In genomic region chr15:63365004-63365555, GRCh38 we compare ENCODE assay signal across 20 cellular contexts. TPM values are rescaled to one million over a fixed set of nuclear protein-coding genes. Genes with fewer than 3 reads are reported as not detected.
A peak's percentile ranks its signal among the peaks of the same experiment; 100 is the strongest.
DNase-seq lines count a peak whose midpoint lies in the region; FAIRE-seq and TF ChIP-seq lines count a peak whose summit lies in the region.
"Had no signal": no experiment of that assay in that cellular context is flagged by ENCODE, and none has a peak within 500 bp of the region (broad histone marks: within the 10 kb centered on the region; RNA-seq: fewer than 3 reads in every experiment).

No MANE protein-coding gene starts in this region.

- no peak overlapping the region for H3K18ac ChIP-seq in H1 (ENCODE audit: extremely low read depth, low read length)

- no peak overlapping the region for H2AK5ac ChIP-seq in H1 (ENCODE audit: low read depth, low read length)

- H3K4me1 ChIP-seq in H1 (replicated peaks in 1 of 4; ENCODE audit: control insufficient read depth in 3 of 4, insufficient read depth in 4 of 4, low read length in 3 of 4) (peaks cover 0 to 8% (median 3%) of the 10 kb centered on the region in 4 experiments; a peak in 4 of 7 replicates), adrenal gland (replicated peaks in 1 of 2) (no peaks in the 10 kb centered on the region)

- 91% methylated on average over 6 of the region's 6 CpGs; no CpG with 5 or more reads in 1 of the 2 experiments for WGBS in H1 (ENCODE audit: extremely low coverage in 1 of 2, insufficient coverage in 1 of 2, insufficient read length in 1 of 2, insufficient replicate concordance in 2 of 2, low coverage in 1 of 2, low lambda C conversion rate in 2 of 2, missing lambda C conversion rate in 1 of 2), 2 experiments
- WGBS in adrenal gland, 4 donors, result 72 to 75% (median 73%) methylated on average over 6 of the region's 6 CpGs

- H3K23ac ChIP-seq in H1 (ENCODE audit: insufficient read length), result no peak overlapping the region

- H3K79me1 ChIP-seq in H1 (ENCODE audit: low read depth, low read length), result no peaks in the 10 kb centered on the region

- POLR2A ChIA-PET in H1 (lab: Charles Lee; ENCODE audit: partially characterized antibody), result no interaction called here

- no peak overlapping the region for H3K4me2 ChIP-seq in H1 (ENCODE audit: insufficient read depth in 1 of 2, low read depth in 2 of 2, low read length in 2 of 2)

- no peak overlapping the region for H4K91ac ChIP-seq in H1 (replicated peaks; ENCODE audit: insufficient read length, low read length)

- no peak for FAIRE-seq in H1 (lab: Jason Lieb, UNC)
- FAIRE-seq: K562 had no signal

- no peak overlapping the region for H3K4me3 Mint-ChIP-seq in HFFc6
- peak overlapping the region; percentile 1 for H3K4me3 Mint-ChIP-seq in nephron progenitor cell
- H3K4me3 Mint-ChIP-seq: H9 had no signal

- H3K9ac ChIP-seq in H1 (replicated peaks in 1 of 4; ENCODE audit: extremely low read depth in 1 of 4, low read depth in 3 of 4, low read length in 3 of 4), result no peak overlapping the region

- no peak overlapping the region; the same call in 1 of the 2 replicates for H2BK20ac ChIP-seq in H1 (ENCODE audit: low read length)

- no peak overlapping the region for H2BK15ac ChIP-seq in H1 (ENCODE audit: low read length)

- TF ChIP-seq EP300 in H1 (IDR thresholded peaks at IDR 0.05; ENCODE audit: borderline replicate concordance in 1 of 2, low read depth in 2 of 2, low read length in 2 of 2), result no peak

- H3K14ac ChIP-seq in H1 (ENCODE audit: insufficient read length), result no peak overlapping the region

- H3K23me2 ChIP-seq in H1 (ENCODE audit: low read depth, low read length), result no peaks in the 10 kb centered on the region

- H3K4me1 Mint-ChIP-seq in HFFc6 (ENCODE audit: low read depth) (peaks cover 38% of the 10 kb centered on the region), nephron progenitor cell (peaks cover 49% of the 10 kb centered on the region)

- peak overlapping the region; percentile 11; the same call in 1 of the 2 replicates for H3K27ac Mint-ChIP-seq in HFFc6
- peak overlapping the region; percentile 80 for H3K27ac Mint-ChIP-seq in nephron progenitor cell

- CTCF ChIA-PET in H1 (lab: Charles Lee; ENCODE audit: partially characterized antibody), result interaction anchor here (0.5 kb wide), 1 partner anchor 211 kb away, joined by 3 read pairs; no protein-coding TSS in a partner anchor

- DNase-seq in HFFc6 (no peak), H1 (ENCODE audit: low read depth in 1 of 2, low spot score in 2 of 2) (no peak), nephron progenitor cell (no peak), HuH-7 (ENCODE audit: low spot score) (no peak), adrenal gland (no peak), NCI-H510A treated with DMSO at 0.1 percent for 48 hours (lab: John Stamatoyannopoulos, UW) (no peak)
- no peak for DNase-seq in activated CD8-positive, alpha-beta memory T cell treated with anti-CD3 and anti-CD28 coated beads, Interleukin-2, amount 50 U/mL, for 4 hours
- DNase-seq: ACHN, AML-193, GF-D8, H9, NCI-H1092 treated with DMSO at 0.1 percent for 48 hours, NCI-H146, NCI-H2029 treated with DMSO at 0.1 percent for 48 hours, NCI-H446 treated with DMSO at 0.1 percent for 48 hours, NCI-H82, SIG-M5 had no signal

- H2BK12ac ChIP-seq in H1 (ENCODE audit: low read depth, low read length), result peak overlapping the region; percentile 84; the same call in 1 of the 2 replicates

- intact Hi-C loops in adrenal gland (cut with DNase I), result no loop called here

- H4K5ac ChIP-seq in H1 (ENCODE audit: insufficient read length, low read depth, low read length), result no peak overlapping the region

- H4K8ac ChIP-seq in H1 (ENCODE audit: extremely low read depth, insufficient read depth, low read length), result no peak overlapping the region

- H3K4ac ChIP-seq in H1 (replicated peaks; ENCODE audit: insufficient read length, low read depth, low read length), result no peak overlapping the region

- no peak overlapping the region for H3K56ac ChIP-seq in H1 (replicated peaks; ENCODE audit: insufficient read length, low read depth, low read length)

- TF ChIP-seq RAD21 in H1 (IDR thresholded peaks at IDR 0.05 in 1 of 2, conservative IDR thresholded peaks at IDR 0.05 in 1 of 2; ENCODE audit: low read depth in 2 of 2, low read length in 2 of 2), result no peak

- H3K27ac ChIP-seq in C4-2B (peak overlapping the region; percentile 4), H1 (ENCODE audit: low read depth, low read length) (no peak overlapping the region), adrenal gland (no peak overlapping the region)

- no peaks in the 10 kb centered on the region for H3K36me3 ChIP-seq in H1 (ENCODE audit: control insufficient read depth in 2 of 4, insufficient read depth in 4 of 4, low read length in 3 of 4)
- H3K36me3 ChIP-seq in adrenal gland (replicated peaks in 1 of 2), result no peaks in the 10 kb centered on the region

- no peaks in the 10 kb centered on the region for H3K27me3 ChIP-seq in H1 (replicated peaks in 1 of 4; ENCODE audit: control insufficient read depth in 3 of 4, extremely low read depth in 1 of 4, insufficient read depth in 3 of 4, low read length in 3 of 4)
- no peaks in the 10 kb centered on the region for H3K27me3 ChIP-seq in adrenal gland

- TF ChIP-seq POLR2A in H1 (IDR thresholded peaks at IDR 0.05; ENCODE audit: control extremely low read depth in 1 of 2, low read depth in 2 of 2, low read length in 2 of 2), result no peak
- no peak for TF ChIP-seq POLR2A in adrenal gland (IDR thresholded peaks at IDR 0.05)

- H2BK120ac ChIP-seq in H1 (replicated peaks; ENCODE audit: low read depth, low read length), result no peak overlapping the region

- H3K36me3 Mint-ChIP-seq in HFFc6 (ENCODE audit: low read depth) (0 out of 2 replicates have a peak, but pooled peaks cover 3% of the 10 kb centered on the region), nephron progenitor cell (ENCODE audit: low read depth) (peaks cover 5% of the 10 kb centered on the region)
- H3K36me3 Mint-ChIP-seq: CD14-positive monocyte had no signal

- H2BK5ac ChIP-seq in H1 (ENCODE audit: low read depth, low read length), result no peak overlapping the region

- H3K27me3 Mint-ChIP-seq in HFFc6 (ENCODE audit: insufficient read depth) (peaks cover 13% of the 10 kb centered on the region), nephron progenitor cell (ENCODE audit: low read depth, poor library complexity) (peaks cover 11% of the 10 kb centered on the region)

- no peak overlapping the region for H2AFZ ChIP-seq in H1 (ENCODE audit: low read length)

- H3K9me3 Mint-ChIP-seq in HFFc6 (no peaks in the 10 kb centered on the region), nephron progenitor cell (peaks cover 5% of the 10 kb centered on the region)
- H3K9me3 Mint-ChIP-seq: H9 had no signal

- no peaks in the 10 kb centered on the region for H3K79me2 ChIP-seq in H1 (ENCODE audit: control insufficient read depth in 1 of 2, insufficient read depth in 2 of 2, low read length in 2 of 2)

- H4K20me1 ChIP-seq in H1 (replicated peaks in 1 of 2; ENCODE audit: control insufficient read depth in 1 of 2, insufficient read depth in 2 of 2, low read length in 2 of 2), result no peaks in the 10 kb centered on the region

- H3K9me3 ChIP-seq in H1 (ENCODE audit: insufficient read depth in 2 of 2, low read depth in 1 of 2, low read length in 1 of 2) (no peaks in the 10 kb centered on the region), adrenal gland (replicated peaks in 1 of 3) (no peaks in the 10 kb centered on the region)

- H3K4me3 ChIP-seq in H1 (ENCODE audit: extremely low read depth in 1 of 4, insufficient read depth in 2 of 4, low read depth in 3 of 4, low read length in 4 of 4) (no peak overlapping the region), adrenal gland (no peak overlapping the region)
- H3K4me3 ChIP-seq: K562 had no signal

- TF ChIP-seq CTCF in C4-2B (conservative IDR thresholded peaks at IDR 0.05) (no peak), HFFc6 (IDR thresholded peaks at IDR 0.05) (no peak), H1 (IDR thresholded peaks at IDR 0.05; ENCODE audit: control extremely low read depth in 1 of 3, insufficient read depth in 1 of 3, low read depth in 1 of 3, low read length in 3 of 3) (no peak), nephron progenitor cell (IDR thresholded peaks at IDR 0.05) (no peak), adrenal gland (IDR thresholded peaks at IDR 0.05) (no peak)

TF ChIP-seq in H1, 55 proteins besides CTCF, POLR2A, EP300 and RAD21 (continues in another document):
- no peak for TF ChIP-seq FOSL1 (IDR thresholded peaks at IDR 0.05; ENCODE audit: insufficient read depth, low read depth, low read length)
- TF ChIP-seq RNF2 (IDR thresholded peaks at IDR 0.05; ENCODE audit: borderline replicate concordance, low read depth, low read length, missing control alignments, poor library complexity, severe bottlenecking), result no peak
- TF ChIP-seq, protein P1, sequence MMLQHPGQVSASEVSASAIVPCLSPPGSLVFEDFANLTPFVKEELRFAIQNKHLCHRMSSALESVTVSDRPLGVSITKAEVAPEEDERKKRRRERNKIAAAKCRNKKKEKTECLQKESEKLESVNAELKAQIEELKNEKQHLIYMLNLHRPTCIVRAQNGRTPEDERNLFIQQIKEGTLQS (IDR thresholded peaks at IDR 0.05; ENCODE audit: insufficient read depth, low read depth, low read length), result no peak
- TF ChIP-seq BRCA1 (IDR thresholded peaks at IDR 0.05; ENCODE audit: low read depth, low read length), result no peak
- TF ChIP-seq SUZ12 (IDR thresholded peaks at IDR 0.05; ENCODE audit: low read length), result no peak
- no peak for TF ChIP-seq JUN (IDR thresholded peaks at IDR 0.05; ENCODE audit: low read depth, low read length)
- no peak for TF ChIP-seq SP2 (IDR thresholded peaks at IDR 0.05; ENCODE audit: low read length)
- no peak for TF ChIP-seq HDAC6 (IDR thresholded peaks at IDR 0.05; ENCODE audit: low read depth, low read length)

RNA-seq across cellular contexts. Expression of gene CA12, which starts 16.6 kb away (rescaled TPM):
- 10 to 100 TPM in 4 of 6 experiments, 1 to 10 TPM in 2; 8.3 to 18.2 (median 15.8) TPM for total RNA-seq in HFFc6 (2021; fragmentation: NEBNext Ultra II Directional; extraction: Animal tissue kit (Norgen Biotek cat#: 25700))
- 4.9 and 5.8 TPM in 2 replicates for total RNA-seq in H1 (2021; fragmentation: NEBNext Ultra II Directional; extraction: Animal tissue kit (Norgen Biotek cat#: 25700))
- polyA plus RNA-seq in H1 (2011; rRNA removed), result 4.7 and 4.9 TPM in 2 replicates
- 4.5 TPM for polyA plus RNA-seq in H1 (2011; cell fraction: cytosol; rRNA removed)
- polyA plus RNA-seq in H1 (2011; cell fraction: nucleus; rRNA removed), result 12.7 TPM
- polyA plus RNA-seq in H1 (2012, experiment 1 of 2), result 3.7 to 4.7 TPM (median 4.6 TPM) in 4 replicates
- polyA plus RNA-seq in H1 (2012, experiment 2 of 2), result 1.3 TPM
- polyA plus RNA-seq in H1 (2013, experiment 1 of 2), result 3.8 TPM
- polyA plus RNA-seq in H1 (2013, experiment 2 of 2), result 4.6 TPM
- polyA minus RNA-seq in H1 (2011; rRNA and poly(A)+ RNA removed), result 4.5 and 5.8 TPM in 2 replicates
- 0.95 TPM for polyA minus RNA-seq in H1 (2011; cell fraction: cytosol; rRNA and poly(A)+ RNA removed)
- 5.2 TPM for polyA minus RNA-seq in H1 (2011; cell fraction: nucleus; rRNA and poly(A)+ RNA removed)
- total RNA-seq in adrenal gland, result under 1 TPM in 6 of 8 donors, not detected in 2; under 0.01 to 0.52 (median 0.31) TPM
- polyA plus RNA-seq in adrenal gland, result under 1 TPM; 0.08 to 0.37 (median 0.20) TPM
- polyA plus RNA-seq: CD14-positive monocyte had no signal
